In genomic region chr3:72275296-72275820, GRCh38 we compare ENCODE assay signal across 13 cellular contexts.
A peak's percentile ranks its signal among the peaks of the same experiment; 100 is the strongest.
DNase-seq lines count a peak whose midpoint lies in the region; ATAC-seq and TF ChIP-seq lines count a peak whose summit lies in the region.
"Had no signal": no experiment of that assay in that cellular context is flagged by ENCODE, and none has a peak within 500 bp of the region (broad histone marks: within the 10 kb centered on the region; RNA-seq: fewer than 3 reads in every experiment).

No MANE protein-coding gene starts in this region.

- no peaks in the 10 kb centered on the region for H3K27me3 Mint-ChIP-seq in CD4-positive, CD25-positive, alpha-beta regulatory T cell
- peaks cover 13% of the 10 kb centered on the region for H3K27me3 Mint-ChIP-seq in brain

- 53 to 69% (median 68%) methylated on average over 9 of the region's 9 CpGs for WGBS in stomach, 5 donors

- no peak for ATAC-seq in CD4-positive, CD25-positive, alpha-beta regulatory T cell (ENCODE audit: low read depth in 2 of 2)
- no peak for ATAC-seq in lower lobe of right lung

- DNase-seq in CD4-positive, CD25-positive, alpha-beta regulatory T cell = no peak
- DNase-seq in lower lobe of right lung (no peak), stomach (no peak), RPMI8226 (no peak), iPS-NIHi11 (ENCODE audit: low spot score) (no peak), ecto neural progenitor cell (ENCODE audit: low spot score) (no peak), glomerular visceral epithelial cell (ENCODE audit: extremely low spot score) (no peak)
- DNase-seq: activated CD4-positive, alpha-beta T cell treated with anti-CD3 and anti-CD28 coated beads for 48 hours; activated naive CD4-positive, alpha-beta T cell treated with Interleukin-2 at 50 U/mL for 16 hours; effector CD8-positive, alpha-beta T cell; NCI-H510A; stimulated activated CD4-positive, alpha-beta T cell treated with anti-CD3 and anti-CD28 coated beads, Interleukin-12 subunit alpha, Interleukin-12 subunit beta, amount 100 ng/mL, for 4 hours had no signal

- TF ChIP-seq EP300 in stomach (IDR thresholded peaks at IDR 0.05) = no peak

- H3K36me3 ChIP-seq in CD4-positive, CD25-positive, alpha-beta regulatory T cell (ENCODE audit: control insufficient read depth, insufficient read depth, low read length) = no peaks in the 10 kb centered on the region
- no peaks in the 10 kb centered on the region for H3K36me3 ChIP-seq in lower lobe of right lung
- H3K36me3 ChIP-seq in stomach = no peaks in the 10 kb centered on the region

- no peaks in the 10 kb centered on the region for H3K9me3 ChIP-seq in CD4-positive, CD25-positive, alpha-beta regulatory T cell (ENCODE audit: control insufficient read depth in 2 of 2, low read length in 2 of 2)
- H3K9me3 ChIP-seq in lower lobe of right lung = no peaks in the 10 kb centered on the region
- no peaks in the 10 kb centered on the region for H3K9me3 ChIP-seq in stomach

- TF ChIP-seq CTCF in brain (conservative IDR thresholded peaks at IDR 0.05) (no peak), lower lobe of right lung (IDR thresholded peaks at IDR 0.05) (no peak), stomach (IDR thresholded peaks at IDR 0.05) (no peak)

- H3K4me3 ChIP-seq in CD4-positive, CD25-positive, alpha-beta regulatory T cell (ENCODE audit: low read depth, low read length) = no peak overlapping the region
- no peak overlapping the region for H3K4me3 ChIP-seq in lower lobe of right lung
- H3K4me3 ChIP-seq in stomach = no peak overlapping the region

- no peaks in the 10 kb centered on the region for H3K9me3 Mint-ChIP-seq in CD4-positive, CD25-positive, alpha-beta regulatory T cell
- H3K9me3 Mint-ChIP-seq in brain = peaks cover 0 to 12% (median 4%) of the 10 kb centered on the region in 5 experiments

- no peaks in the 10 kb centered on the region for H3K36me3 Mint-ChIP-seq in CD4-positive, CD25-positive, alpha-beta regulatory T cell
- H3K36me3 Mint-ChIP-seq in brain = no peaks in the 10 kb centered on the region

- H3K27me3 ChIP-seq in CD4-positive, CD25-positive, alpha-beta regulatory T cell (ENCODE audit: control insufficient read depth, insufficient read depth, low read length) = no peaks in the 10 kb centered on the region
- H3K27me3 ChIP-seq in lower lobe of right lung (ENCODE audit: low read depth) (no peaks in the 10 kb centered on the region), stomach (no peaks in the 10 kb centered on the region)

- peaks cover 26% of the 10 kb centered on the region for H3K4me1 ChIP-seq in CD4-positive, CD25-positive, alpha-beta regulatory T cell (ENCODE audit: control insufficient read depth, insufficient read depth, low read length, poor library complexity, severe bottlenecking)
- H3K4me1 ChIP-seq in lower lobe of right lung = peaks cover 55% of the 10 kb centered on the region
- H3K4me1 ChIP-seq in stomach = peaks cover 20 to 47% (median 30%) of the 10 kb centered on the region in 4 donors

- TF ChIP-seq POLR2A in stomach (IDR thresholded peaks at IDR 0.05) = no peak

- peak overlapping the region in 2 of 3 donors; percentile 1 to 64 for H3K27ac Mint-ChIP-seq in CD4-positive, CD25-positive, alpha-beta regulatory T cell
- H3K27ac Mint-ChIP-seq in brain = peak overlapping the region in 4 of 5 experiments; percentile 30 to 80 (median 66)

- intact Hi-C loops in lower lobe of right lung (cut with DNase I) = no loop called here
- intact Hi-C loops in stomach (cut with DNase I; ENCODE audit: low total_unique reads) = no loop called here

- H3K27ac ChIP-seq in CD4-positive, CD25-positive, alpha-beta regulatory T cell (ENCODE audit: insufficient read depth, low read length, poor library complexity, severe bottlenecking) = no peak overlapping the region
- peak overlapping the region; percentile 61 for H3K27ac ChIP-seq in lower lobe of right lung
- H3K27ac ChIP-seq in stomach = peak overlapping the region in 3 of 5 donors; percentile 54 to 71 (median 55)

- H3K4me1 Mint-ChIP-seq in CD4-positive, CD25-positive, alpha-beta regulatory T cell = peaks cover 0 to 57% (median 25%) of the 10 kb centered on the region in 4 donors
- H3K4me1 Mint-ChIP-seq in brain = peaks cover 64% of the 10 kb centered on the region

- no peak overlapping the region for H3K4me3 Mint-ChIP-seq in CD4-positive, CD25-positive, alpha-beta regulatory T cell
- H3K4me3 Mint-ChIP-seq in brain = peak overlapping the region in 3 of 5 experiments; percentile 7 to 30 (median 8)

Comparison
In these comparisons a context has a peak if more than half of its experiments do, and no peak if none do; other contexts are left out.
1. H3K4me3 Mint-ChIP-seq: peak in brain (3 of 5); none in CD4-positive, CD25-positive, alpha-beta regulatory T cell (0 of 4).